In the genomic region with DNA sequence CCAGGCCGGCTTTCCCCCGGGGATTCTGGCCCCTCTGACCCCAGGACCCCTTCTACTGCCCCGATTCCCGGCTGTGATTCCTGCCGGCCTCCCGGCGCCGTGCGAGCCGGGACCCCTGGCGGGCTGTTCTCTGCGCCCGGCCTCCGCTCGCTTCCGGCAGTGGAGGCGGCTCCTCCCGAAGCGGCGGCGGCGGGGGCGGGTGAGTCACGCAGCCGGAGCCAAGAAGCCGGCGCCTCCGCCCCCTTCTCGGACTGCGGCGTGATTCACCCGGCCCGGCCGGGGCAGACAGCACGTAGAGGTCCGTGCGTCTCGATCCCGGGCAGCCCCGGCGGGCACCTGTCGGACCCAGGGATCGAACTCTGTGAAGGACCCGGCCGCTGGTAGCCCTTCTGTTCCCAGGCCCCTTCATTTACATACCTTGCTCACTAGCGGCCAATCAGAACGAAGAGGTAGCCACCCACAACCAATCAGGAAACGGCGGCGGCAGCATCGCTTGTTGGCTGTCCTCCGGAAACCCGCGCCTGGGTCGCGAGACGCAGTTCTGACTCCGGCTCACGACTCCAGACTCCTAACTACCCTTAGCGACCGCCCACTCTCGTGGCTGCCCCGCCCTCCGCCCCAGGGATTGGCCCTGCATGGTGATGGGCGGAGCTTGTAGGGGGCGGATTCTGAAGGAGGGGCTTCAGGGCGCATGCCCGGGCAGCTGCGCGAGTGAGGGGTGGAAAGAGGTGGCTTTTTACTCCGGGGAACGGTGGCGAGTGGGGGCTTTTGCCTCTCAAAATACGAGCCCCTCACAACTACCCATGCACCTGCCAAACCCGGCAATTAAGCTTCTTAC, we compare ENCODE assay signal across 8 cellular contexts. TPM values are rescaled to one million over a fixed set of nuclear protein-coding genes. Genes with fewer than 3 reads are reported as not detected.
DNase-seq lines count a peak whose midpoint lies in the region; ATAC-seq, FAIRE-seq and TF ChIP-seq lines count a peak whose summit lies in the region.

A gene with protein sequence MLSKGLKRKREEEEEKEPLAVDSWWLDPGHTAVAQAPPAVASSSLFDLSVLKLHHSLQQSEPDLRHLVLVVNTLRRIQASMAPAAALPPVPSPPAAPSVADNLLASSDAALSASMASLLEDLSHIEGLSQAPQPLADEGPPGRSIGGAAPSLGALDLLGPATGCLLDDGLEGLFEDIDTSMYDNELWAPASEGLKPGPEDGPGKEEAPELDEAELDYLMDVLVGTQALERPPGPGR (minus strand): TSS at position 543 of the 838 bp plus-strand sequence. CDS start 2,446 bp downstream, outside the sequence.

- peak within 1 kb of the TSS; percentile 96 for H3K27ac Mint-ChIP-seq in T-helper 1 cell treated with Interleukin-12 subunit alpha and Interleukin-12 subunit beta and Interleukin-4 antibody, amounts not matched to agents 30 μg/mL and 1 μg/mL, for 36 hours

- TF ChIP-seq POLR2A in prostate gland (IDR thresholded peaks at IDR 0.05): peak; percentile 100

- H3K4me1 ChIP-seq in prostate gland (replicated peaks): peaks cover 4% of the 10 kb centered on the region

- peaks cover 10% of the 10 kb centered on the region for H3K36me3 Mint-ChIP-seq in T-helper 1 cell treated with Interleukin-12 subunit alpha and Interleukin-12 subunit beta and Interleukin-4 antibody, amounts not matched to agents 30 μg/mL and 1 μg/mL, for 36 hours (ENCODE audit: low read depth)

- WGBS in prostate gland: under 1% methylated on average over 64 of the region's 75 CpGs

- H3K36me3 ChIP-seq in prostate gland: peaks cover 8 to 10% of the 10 kb centered on the region in 2 donors

- no peaks in the 10 kb centered on the region for H3K9me3 ChIP-seq in prostate gland

- intact Hi-C loops in left cardiac atrium (cut with DNase I) (loop anchor here in 1 of 2 donors (2.0 kb wide), 1 partner anchor 17 kb away; no protein-coding TSS in a partner anchor), prostate gland (cut with DNase I) (loop anchor here (2.0 to 5.0 kb wide), 2 partner anchors 39 to 78 kb away; partner anchors contain the start of genes BLVRB, C19orf47 and PLD3)

- in situ Hi-C loops in GM13977 (cut with MboI; ENCODE audit: low pct_unique_long_range_greater_than_20kb, low sequenced_read_pairs, unreplicated experiment): no loop called here

- H3K9me3 Mint-ChIP-seq in T-helper 1 cell treated with Interleukin-12 subunit alpha and Interleukin-12 subunit beta and Interleukin-4 antibody, amounts not matched to agents 30 μg/mL and 1 μg/mL, for 36 hours: no peaks in the 10 kb centered on the region

- peak within 1 kb of the TSS; percentile 95 to 98 for H3K4me3 ChIP-seq in prostate gland

- ATAC-seq in HG02884 (IDR thresholded peaks at IDR 0.05; ENCODE audit: unreplicated experiment) (peak; percentile 76), left cardiac atrium (peak; percentile 93 to 95)

- TF ChIP-seq CTCF in GM13977 (IDR thresholded peaks at IDR 0.05; ENCODE audit: extremely low read depth, insufficient read depth, missing control alignments) (peak; percentile 50), prostate gland (IDR thresholded peaks at IDR 0.05) (peak; percentile 67 to 92 (median 88))

- H3K4me3 Mint-ChIP-seq in T-helper 1 cell treated with Interleukin-12 subunit alpha and Interleukin-12 subunit beta and Interleukin-4 antibody, amounts not matched to agents 30 μg/mL and 1 μg/mL, for 36 hours: peak within 1 kb of the TSS; percentile 94

- peak within 1 kb of the TSS; percentile 100 for H3K27ac ChIP-seq in prostate gland

- peak; percentile 99 for DNase-seq in GM13977 (ENCODE audit: low spot score)
- DNase-seq in NCI-H1694 (lab: John Stamatoyannopoulos, UW): peak; percentile 98
- peak; percentile 89 to 100 (median 100) for DNase-seq in amygdala (lab: John Stamatoyannopoulos, UW)
- DNase-seq in left cardiac atrium: peak; percentile 100
- peak; percentile 100 for DNase-seq in prostate gland (ENCODE audit: low spot score)
- peak; percentile 98 for DNase-seq in urothelium cell line (ENCODE audit: low spot score)

- no peaks in the 10 kb centered on the region for H3K27me3 Mint-ChIP-seq in T-helper 1 cell treated with Interleukin-12 subunit alpha and Interleukin-12 subunit beta and Interleukin-4 antibody, amounts not matched to agents 30 μg/mL and 1 μg/mL, for 36 hours (ENCODE audit: low read depth)

- peak; percentile 69 for FAIRE-seq in urothelium cell line (lab: Jason Lieb, UNC)

- H3K27me3 ChIP-seq in prostate gland (replicated peaks; ENCODE audit: insufficient read depth): no peaks in the 10 kb centered on the region

- H3K4me1 Mint-ChIP-seq in T-helper 1 cell treated with Interleukin-12 subunit alpha and Interleukin-12 subunit beta and Interleukin-4 antibody, amounts not matched to agents 30 μg/mL and 1 μg/mL, for 36 hours (ENCODE audit: low read depth): peaks cover 17% of the 10 kb centered on the region

RNA-seq across cellular contexts. Expression of the gene that starts here (rescaled TPM):
- total RNA-seq in left cardiac atrium: 10 to 100 TPM in 1 of 2 donors, 1 to 10 TPM in 1; 9.4 to 17.0 TPM
- total RNA-seq in prostate gland: 10 to 100 TPM; 15.9 to 19.5 TPM

Comparison
In these comparisons a context has a peak if more than half of its experiments do, and no peak if none do; other contexts are left out.
1. Peak in every context shown above with its lines: DNase-seq, ATAC-seq, H3K4me3 ChIP-seq and H3K27ac ChIP-seq.